ENCODE assay signal across 9 cellular contexts in the genomic region with DNA sequence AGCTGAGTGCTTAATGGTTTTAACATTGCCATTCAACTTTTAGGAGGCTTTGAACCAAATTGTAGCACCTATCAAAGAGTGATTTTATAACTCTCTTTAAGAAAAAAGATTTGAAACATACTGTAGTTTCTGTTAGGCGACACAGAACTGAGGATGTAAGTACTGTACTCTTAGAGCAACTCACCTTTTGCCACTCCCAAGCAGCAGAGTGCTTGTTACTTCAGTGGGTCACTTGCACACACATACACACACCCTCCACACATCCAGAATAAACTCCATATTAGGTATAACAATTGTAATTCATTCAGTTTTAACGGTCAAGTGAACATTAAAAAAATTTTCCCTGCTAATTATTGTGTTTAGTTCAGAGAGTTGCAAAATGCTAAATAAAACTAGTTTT.
DNase-seq lines count a peak whose midpoint lies in the region; ATAC-seq, FAIRE-seq and TF ChIP-seq lines count a peak whose summit lies in the region.
"Had no signal": no experiment of that assay in that cellular context is flagged by ENCODE, and none has a peak within 500 bp of the region (broad histone marks: within the 10 kb centered on the region; RNA-seq: fewer than 3 reads in every experiment).

No MANE protein-coding gene starts in this region.

- no peak overlapping the region for H3K4me3 ChIP-seq in Loucy (ENCODE audit: low read length, poor library complexity, severe bottlenecking)
- no peak overlapping the region for H3K4me3 ChIP-seq in right lobe of liver
- H3K4me3 ChIP-seq: SK-N-MC had no signal

- ATAC-seq in SK-N-SH treated with all-trans-retinoic acid at 6 μM for 48 hours = peak; percentile 57
- ATAC-seq in right lobe of liver = peak in 3 of 4 donors; percentile 29 to 53 (median 40)

- H3K4me1 ChIP-seq in Loucy (ENCODE audit: insufficient read depth, low read length, poor library complexity, severe bottlenecking) = no peaks in the 10 kb centered on the region
- peaks cover 0 to 5% (median 0%) of the 10 kb centered on the region in 4 donors for H3K4me1 ChIP-seq in right lobe of liver

- H3K9me2 ChIP-seq in Loucy (replicated peaks; ENCODE audit: low read depth, low read length) = no peaks in the 10 kb centered on the region

- intact Hi-C loops in right lobe of liver (cut with DNase I) = no loop called here

- no peaks in the 10 kb centered on the region for H4K20me1 ChIP-seq in Loucy (ENCODE audit: insufficient read depth, low read length, poor library complexity, severe bottlenecking)

- H3K27ac ChIP-seq in right lobe of liver = no peak overlapping the region
- H3K27ac ChIP-seq: RWPE1, SK-N-MC had no signal

- DNase-seq in GM12891 (ENCODE audit: insufficient read length, low spot score) (no peak), right lobe of liver (no peak), SHP77 treated with DMSO at 0.1 percent for 48 hours (lab: John Stamatoyannopoulos, UW) (no peak), urothelium cell line (ENCODE audit: low spot score) (no peak), HUDEP-2 (lab: John Stamatoyannopoulos, UW; ENCODE audit: unreplicated experiment in 76 of 76) (no peak)

- H3F3A ChIP-seq in Loucy (ENCODE audit: low read depth) = no peaks in the 10 kb centered on the region

- no peak for TF ChIP-seq POLR2A in GM12891 (IDR thresholded peaks at IDR 0.05; ENCODE audit: low read depth, low read length)
- TF ChIP-seq POLR2A in right lobe of liver (IDR thresholded peaks at IDR 0.05) = no peak

- H3K9me3 ChIP-seq in Loucy (ENCODE audit: insufficient read depth, low read depth, low read length) (no peaks in the 10 kb centered on the region), right lobe of liver (no peaks in the 10 kb centered on the region)

- FAIRE-seq in GM12891 (lab: Jason Lieb, UNC) (peak; percentile 59), urothelium cell line (lab: Jason Lieb, UNC) (no peak)

- H3K27me3 ChIP-seq in Loucy (ENCODE audit: insufficient read depth, low read length, poor library complexity, severe bottlenecking) (no peaks in the 10 kb centered on the region), right lobe of liver (no peaks in the 10 kb centered on the region)

- no peak for TF ChIP-seq CTCF in Loucy (conservative IDR thresholded peaks at IDR 0.05; ENCODE audit: low read length)
- no peak for TF ChIP-seq CTCF in right lobe of liver (IDR thresholded peaks at IDR 0.05)

- H3K79me2 ChIP-seq in Loucy (ENCODE audit: insufficient read depth, low read length) = no peaks in the 10 kb centered on the region

- no peak overlapping the region for H3K4me2 ChIP-seq in Loucy (ENCODE audit: low read depth, low read length, poor library complexity, severe bottlenecking)

- WGBS in right lobe of liver (ENCODE audit: insufficient coverage, low coverage, low lambda C conversion rate, missing lambda C conversion rate) = 46% methylated on average over 2 of the region's 2 CpGs

- 0 out of 2 replicates have a peak overlapping the region, but pooled peaks have one; percentile 4 for H2AFZ ChIP-seq in Loucy (ENCODE audit: low read length)

- no peaks in the 10 kb centered on the region for H3K36me3 ChIP-seq in Loucy (ENCODE audit: insufficient read depth, low read length)
- H3K36me3 ChIP-seq in right lobe of liver = no peaks in the 10 kb centered on the region

- H3K9ac ChIP-seq in Loucy (ENCODE audit: low read depth, low read length, poor library complexity, severe bottlenecking) = no peak overlapping the region

TF ChIP-seq in GM12891, 5 proteins besides CTCF, POLR2A, EP300 and RAD21:
- TF ChIP-seq PAX5 (IDR thresholded peaks at IDR 0.05; ENCODE audit: insufficient read depth, low read length, severe bottlenecking) = no peak
- no peak for TF ChIP-seq POLR2AphosphoS5 (IDR thresholded peaks at IDR 0.05; ENCODE audit: low read depth, low read length)
- no peak for TF ChIP-seq POU2F2 (IDR thresholded peaks at IDR 0.05; ENCODE audit: low read depth, low read length)
- TF ChIP-seq SPI1 (IDR thresholded peaks at IDR 0.05; ENCODE audit: low read depth, low read length) = no peak
- no peak for TF ChIP-seq TAF1 (IDR thresholded peaks at IDR 0.05; ENCODE audit: low read depth, low read length)

TF ChIP-seq in SK-N-SH treated with all-trans-retinoic acid at 6 μM for 48 hours, 23 proteins besides CTCF, POLR2A, EP300 and RAD21:
- TF ChIP-seq ZNF565 (CRISPR knock-in tag; conservative IDR thresholded peaks at IDR 0.05; ENCODE audit: low read depth) (no peak), TCF4 (CRISPR knock-in tag; IDR thresholded peaks at IDR 0.05; ENCODE audit: borderline replicate concordance) (no peak), SNAI2 (CRISPR knock-in tag; IDR thresholded peaks at IDR 0.05) (no peak), RARB (CRISPR knock-in tag; IDR thresholded peaks at IDR 0.05) (no peak), ZFP3 (CRISPR knock-in tag; IDR thresholded peaks at IDR 0.05) (no peak), GLIS3 (CRISPR knock-in tag; IDR thresholded peaks at IDR 0.05) (no peak), ZNF8 (CRISPR knock-in tag; IDR thresholded peaks at IDR 0.05) (no peak)
